ENCODE assay signal across 21 cellular contexts in genomic region chr15:67311751-67312150, GRCh38. TPM values are rescaled to one million over a fixed set of nuclear protein-coding genes. Genes with fewer than 3 reads are reported as not detected.
A peak's percentile ranks its signal among the peaks of the same experiment; 100 is the strongest.
DNase-seq lines count a peak whose midpoint lies in the region; ATAC-seq and TF ChIP-seq lines count a peak whose summit lies in the region.
"Had no signal": no experiment of that assay in that cellular context is flagged by ENCODE, and none has a peak within 500 bp of the region (broad histone marks: within the 10 kb centered on the region; RNA-seq: fewer than 3 reads in every experiment).

No MANE protein-coding gene starts in this region.

- H3K4me3 ChIP-seq in WERI-Rb-1 (ENCODE audit: low read depth, low read length) (no peak overlapping the region), gastroesophageal sphincter (no peak overlapping the region)
- H3K4me3 ChIP-seq: A549; BLaER1 treated with 17β-estradiol and CSF1 and Interleukin-3, amounts not matched to agents 10 nM and 100 nM; GM23248 had no signal

- H3K9me3 ChIP-seq in WERI-Rb-1 (ENCODE audit: severe bottlenecking): no peaks in the 10 kb centered on the region
- no peaks in the 10 kb centered on the region for H3K9me3 ChIP-seq in gastroesophageal sphincter
- H3K9me3 ChIP-seq: A549; BE2C; BLaER1 treated with 17β-estradiol and CSF1 and Interleukin-3, amounts not matched to agents 10 nM and 100 nM had no signal

- TF ChIP-seq CTCF in WERI-Rb-1 (IDR thresholded peaks at IDR 0.05; ENCODE audit: low read depth, low read length) (no peak), gastroesophageal sphincter (IDR thresholded peaks at IDR 0.05) (no peak)

- H3K27ac ChIP-seq in WERI-Rb-1 (no peak overlapping the region), gastroesophageal sphincter (no peak overlapping the region)
- H3K27ac ChIP-seq: A549; BLaER1 treated with 17β-estradiol and CSF1 and Interleukin-3, amounts not matched to agents 10 nM and 100 nM; GM23248 had no signal

- peaks cover 0 to 14% (median 0%) of the 10 kb centered on the region in 3 donors for H3K4me1 ChIP-seq in gastroesophageal sphincter

- no peak for ATAC-seq in gastroesophageal sphincter
- ATAC-seq: A549 had no signal

- WGBS in gastroesophageal sphincter (ENCODE audit: low coverage in 1 of 2), 2 donors: 88 to 100% methylated on average over 1 of the region's 1 CpG

- no peaks in the 10 kb centered on the region for H3K27me3 ChIP-seq in WERI-Rb-1 (ENCODE audit: insufficient read depth, low read depth, severe bottlenecking)
- H3K27me3 ChIP-seq in gastroesophageal sphincter: no peaks in the 10 kb centered on the region
- H3K27me3 ChIP-seq: BE2C; BLaER1 treated with 17β-estradiol and CSF1 and Interleukin-3, amounts not matched to agents 10 nM and 100 nM had no signal

- no peaks in the 10 kb centered on the region for H3K36me3 ChIP-seq in WERI-Rb-1
- H3K36me3 ChIP-seq in gastroesophageal sphincter: no peaks in the 10 kb centered on the region
- H3K36me3 ChIP-seq: BE2C; BLaER1 treated with 17β-estradiol and CSF1 and Interleukin-3, amounts not matched to agents 10 nM and 100 nM had no signal

- DNase-seq in D341Med (ENCODE audit: low spot score) (peak; percentile 61), NCI-H524 treated with DMSO at 0.1 percent for 48 hours (lab: John Stamatoyannopoulos, UW) (peak; percentile 90), WERI-Rb-1 (peak; percentile 38), islet precursor cell (no peak), cerebellar cortex (ENCODE audit: low spot score) (no peak)
- DNase-seq: 8988T; ACHN; AML-193; BE2C; Calu3; CD4-positive, alpha-beta T cell; CD8-positive, alpha-beta memory T cell; COR-L47; DMS153; DND-41; GM23248; H7; HCEC 1CT had no signal

- no peak for TF ChIP-seq EP300 in gastroesophageal sphincter (IDR thresholded peaks at IDR 0.05)

- TF ChIP-seq POLR2A in gastroesophageal sphincter (IDR thresholded peaks at IDR 0.05): no peak

RNA-seq across cellular contexts. Expression of gene IQCH, which starts 57.2 kb away (rescaled TPM):
- total RNA-seq in gastroesophageal sphincter: 1 to 10 TPM in 2 of 4 donors, under 1 TPM in 1, not detected in 1; 0.27 to 4.6 (median 1.1) TPM

RNA-seq across cellular contexts. Expression of gene AAGAB, which starts 57.3 kb away (rescaled TPM):
- total RNA-seq in gastroesophageal sphincter: 10 to 100 TPM; 19.1 to 36.5 (median 27.6) TPM

Comparison
In these comparisons a context has a peak if more than half of its experiments do, and no peak if none do; other contexts are left out.
1. DNase-seq: peak in D341Med (single experiment), NCI-H524 treated with DMSO at 0.1 percent for 48 hours (single experiment) and WERI-Rb-1 (single experiment); none in islet precursor cell (single experiment) and cerebellar cortex (single experiment).